Comparison of ENCODE assay signal across 9 cellular contexts in the genomic region with DNA sequence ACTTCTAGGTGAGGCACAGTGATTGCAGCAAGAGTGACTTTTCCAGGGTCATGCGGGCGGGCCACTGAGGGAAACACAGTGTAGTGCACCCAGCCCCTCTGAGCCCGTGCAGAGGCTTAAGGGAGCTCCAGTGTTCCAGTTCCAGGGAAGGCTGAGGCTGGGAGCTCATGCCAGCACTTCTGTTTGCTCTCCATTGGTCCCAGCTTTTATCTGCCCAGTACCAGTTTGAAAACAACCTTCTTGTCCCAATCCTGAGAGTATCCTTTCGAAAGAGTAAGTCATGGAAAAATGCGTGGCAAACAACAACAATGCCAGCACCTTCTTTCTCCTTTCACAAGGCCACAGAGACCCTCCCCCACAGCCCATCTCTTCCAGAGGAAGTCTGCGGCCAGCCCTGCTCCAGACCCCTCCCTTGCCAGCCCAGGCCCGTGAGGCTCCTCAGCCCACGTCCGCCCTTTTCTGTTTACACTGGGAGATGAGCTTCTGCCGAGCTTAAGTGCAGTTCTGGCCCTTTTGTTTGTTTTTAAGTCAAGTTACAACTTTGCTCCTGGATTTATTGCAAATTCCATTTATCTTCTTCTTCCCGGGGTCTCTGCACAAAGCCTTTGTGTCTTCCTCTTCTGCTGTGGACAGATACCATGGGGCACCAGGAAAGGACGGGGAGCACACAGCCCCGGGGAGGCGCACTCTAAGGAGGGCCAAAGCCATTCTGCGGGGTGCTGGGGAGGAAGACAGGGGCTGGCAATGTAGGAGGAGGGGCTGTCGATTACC.
DNase-seq lines count a peak whose midpoint lies in the region; ATAC-seq, FAIRE-seq and TF ChIP-seq lines count a peak whose summit lies in the region.
"Had no signal": no experiment of that assay in that cellular context is flagged by ENCODE, and none has a peak within 500 bp of the region (broad histone marks: within the 10 kb centered on the region; RNA-seq: fewer than 3 reads in every experiment).

No MANE protein-coding gene starts in this region.

- ATAC-seq in GM18520 (IDR thresholded peaks at IDR 0.05; ENCODE audit: unreplicated experiment): no peak

- H3K4me1 ChIP-seq in HUES6 (ENCODE audit: control insufficient read depth, insufficient read depth, low read length) (peaks cover 19% of the 10 kb centered on the region), spleen (peaks cover 0 to 46% (median 28%) of the 10 kb centered on the region in 6 donors)

- H3K4me3 ChIP-seq in HUES6 (ENCODE audit: low read depth, low read length) (no peak overlapping the region), spleen (no peak overlapping the region)

- H3K27ac Mint-ChIP-seq in activated naive CD8-positive, alpha-beta T cell treated with anti-CD3 and anti-CD28 coated beads for 36 hours: peak overlapping the region; percentile 36

- WGBS in spleen, 5 donors: 46 to 59% (median 51%) methylated on average over 16 of the region's 16 CpGs

- peaks cover 4% of the 10 kb centered on the region for H3K36me3 Mint-ChIP-seq in activated naive CD8-positive, alpha-beta T cell treated with anti-CD3 and anti-CD28 coated beads for 36 hours

- no peak for FAIRE-seq in HTR-8/SVneo (lab: Jason Lieb, UNC)

- DNase-seq in activated naive CD8-positive, alpha-beta T cell treated with anti-CD3 and anti-CD28 coated beads for 36 hours: no peak
- DNase-seq in islet precursor cell (peak; percentile 84), spleen (no peak), HTR-8/SVneo (ENCODE audit: insufficient read length, low spot score) (no peak), DMS 273 treated with DMSO at 0.1 percent for 48 hours (lab: John Stamatoyannopoulos, UW) (no peak), NCI-H1417 treated with DMSO at 0.1 percent for 48 hours (lab: John Stamatoyannopoulos, UW) (no peak)
- DNase-seq: left cardiac atrium had no signal

- intact Hi-C loops in spleen (cut with DNase I; ENCODE audit: low total_unique reads): no loop called here

- H3K27ac ChIP-seq in HUES6 (ENCODE audit: low read depth, low read length) (peak overlapping the region; percentile 54; the same call in 1 of the 2 replicates), spleen (peak overlapping the region in 7 of 8 donors; percentile 16 to 76 (median 72))

- no peaks in the 10 kb centered on the region for H3K27me3 Mint-ChIP-seq in activated naive CD8-positive, alpha-beta T cell treated with anti-CD3 and anti-CD28 coated beads for 36 hours

- H3K4me3 Mint-ChIP-seq in activated naive CD8-positive, alpha-beta T cell treated with anti-CD3 and anti-CD28 coated beads for 36 hours: no peak overlapping the region

- H3K9me3 ChIP-seq in HUES6 (ENCODE audit: control insufficient read depth, insufficient read depth, low read depth, low read length) (peaks cover 4% of the 10 kb centered on the region; the same call in 1 of the 2 replicates), spleen (peaks cover 0 to 15% (median 10%) of the 10 kb centered on the region in 8 donors)

- TF ChIP-seq CTCF in spleen (IDR thresholded peaks at IDR 0.05 in 8 of 11, conservative IDR thresholded peaks at IDR 0.05 in 3 of 11): no peak

- H3K9me3 Mint-ChIP-seq in activated naive CD8-positive, alpha-beta T cell treated with anti-CD3 and anti-CD28 coated beads for 36 hours: peaks cover 4% of the 10 kb centered on the region

- TF ChIP-seq POLR2A in spleen (IDR thresholded peaks at IDR 0.05): no peak

- H3K4me1 Mint-ChIP-seq in activated naive CD8-positive, alpha-beta T cell treated with anti-CD3 and anti-CD28 coated beads for 36 hours: peaks cover 15% of the 10 kb centered on the region

- H3K27me3 ChIP-seq in HUES6 (ENCODE audit: control insufficient read depth, insufficient read depth, low read length) (no peaks in the 10 kb centered on the region), spleen (replicated peaks in 1 of 7) (no peaks in the 10 kb centered on the region)

- peak overlapping the region; percentile 45 for H3K9ac ChIP-seq in HUES6 (ENCODE audit: low read length)

- H3K36me3 ChIP-seq in HUES6 (ENCODE audit: control insufficient read depth, insufficient read depth, low read length) (no peaks in the 10 kb centered on the region), spleen (no peaks in the 10 kb centered on the region)
